9 cellular contexts compared by ENCODE assay signal in genomic region chr3:123719785-123720531, GRCh38.
A peak's percentile ranks its signal among the peaks of the same experiment; 100 is the strongest.
DNase-seq lines count a peak whose midpoint lies in the region; ATAC-seq and TF ChIP-seq lines count a peak whose summit lies in the region.
"Had no signal": no experiment of that assay in that cellular context is flagged by ENCODE, and none has a peak within 500 bp of the region (broad histone marks: within the 10 kb centered on the region; RNA-seq: fewer than 3 reads in every experiment).

No MANE protein-coding gene starts in this region.

- no peaks in the 10 kb centered on the region for H3K9me3 ChIP-seq in A673 (ENCODE audit: low read depth, low read length, poor library complexity, severe bottlenecking)
- no peaks in the 10 kb centered on the region for H3K9me3 ChIP-seq in left ventricle myocardium inferior (replicated peaks)
- no peaks in the 10 kb centered on the region for H3K9me3 ChIP-seq in psoas muscle

- H3K27ac ChIP-seq in A673 (ENCODE audit: low read depth, low read length, poor library complexity, severe bottlenecking) (no peak overlapping the region), left ventricle myocardium inferior (replicated peaks) (peak overlapping the region; percentile 61), psoas muscle (no peak overlapping the region)

- BruUV-seq in A673 (replicated peaks; lab: Mats Ljungman, UMichigan), result no TSS peak

- CTCF ChIA-PET in A673 (lab: Charles Lee), result interaction anchor here (0.6 to 1.2 kb wide), 2 partner anchors 67 to 241 kb away, joined by 3 to 9 read pairs; partner anchors contain the start of gene CCDC14

- intact Hi-C loops in A673 (cut with micrococcal nuclease; ENCODE audit: unreplicated experiment) (loop anchor here (1.0 kb wide), 2 partner anchors 68 to 78 kb away; no protein-coding TSS in a partner anchor), left ventricle myocardium inferior (cut with micrococcal nuclease) (loop anchor here (5.0 kb wide), 1 partner anchor 68 kb away; no protein-coding TSS in a partner anchor), psoas muscle (cut with DNase I) (loop anchor here (1.0 to 5.0 kb wide), 2 partner anchors 68 kb away; no protein-coding TSS in a partner anchor)

- ATAC-seq in SK-N-SH treated with all-trans-retinoic acid at 6 μM for 48 hours, result peak; percentile 21
- ATAC-seq in psoas muscle, result peak in 3 of 4 donors; percentile 14 to 37 (median 29)

- H3K36me3 ChIP-seq in A673 (ENCODE audit: insufficient read depth, low read length, poor library complexity, severe bottlenecking) (no peaks in the 10 kb centered on the region), left ventricle myocardium inferior (no peaks in the 10 kb centered on the region), psoas muscle (ENCODE audit: insufficient read depth in 1 of 2, low read depth in 1 of 2) (no peaks in the 10 kb centered on the region)

- peak; percentile 33 for DNase-seq in A673 (ENCODE audit: low spot score)
- peak; percentile 74 for DNase-seq in left ventricle myocardium inferior
- no peak for DNase-seq in psoas muscle
- DNase-seq in mesenteric fat pad (ENCODE audit: low spot score), result no peak
- DNase-seq in GM03348 (ENCODE audit: low spot score), result no peak
- DNase-seq in T-helper 9 cell, result no peak
- DNase-seq in A172 (ENCODE audit: low spot score), result no peak
- DNase-seq: NCI-H1417 treated with DMSO at 0.1 percent for 48 hours had no signal

- 38 to 59% (median 46%) methylated on average over 15 to 16 of the region's 16 CpGs for WGBS in psoas muscle, 3 donors

- POLR2A ChIA-PET in A673 (lab: Charles Lee; ENCODE audit: low non-redundant PET), result no interaction called here

- TF ChIP-seq CTCF in A673 (conservative IDR thresholded peaks at IDR 0.05; ENCODE audit: low read depth, low read length) (no peak), left ventricle myocardium inferior (IDR thresholded peaks at IDR 0.05; ENCODE audit: borderline replicate concordance) (no peak), psoas muscle (IDR thresholded peaks at IDR 0.05) (no peak)

- H3K27me3 ChIP-seq in A673 (replicated peaks; ENCODE audit: insufficient read depth, low read depth, low read length, poor library complexity) (no peaks in the 10 kb centered on the region), left ventricle myocardium inferior (ENCODE audit: low read depth) (no peaks in the 10 kb centered on the region), psoas muscle (ENCODE audit: insufficient read depth in 3 of 3, low read length in 2 of 3) (no peaks in the 10 kb centered on the region)

- no peak overlapping the region for H3K4me3 ChIP-seq in A673 (ENCODE audit: low read depth, low read length, poor library complexity, severe bottlenecking)
- no peak overlapping the region for H3K4me3 ChIP-seq in left ventricle myocardium inferior
- no peak overlapping the region for H3K4me3 ChIP-seq in psoas muscle

- H3K4me1 ChIP-seq in A673 (ENCODE audit: insufficient read depth, low read length, poor library complexity, severe bottlenecking) (no peaks in the 10 kb centered on the region), left ventricle myocardium inferior (peaks cover 35% of the 10 kb centered on the region), psoas muscle (no peaks in the 10 kb centered on the region)

TF ChIP-seq in SK-N-SH treated with all-trans-retinoic acid at 6 μM for 48 hours, 23 proteins besides CTCF, POLR2A, EP300 and RAD21:
- TF ChIP-seq ZFP30 (CRISPR knock-in tag; IDR thresholded peaks at IDR 0.05) (no peak), ZNF8 (CRISPR knock-in tag; IDR thresholded peaks at IDR 0.05) (no peak), ZC3H10 (CRISPR knock-in tag; IDR thresholded peaks at IDR 0.05) (no peak), OSR1 (CRISPR knock-in tag; IDR thresholded peaks at IDR 0.05) (no peak), TSHZ2 (CRISPR knock-in tag; IDR thresholded peaks at IDR 0.05) (no peak), ISL1 (CRISPR knock-in tag; IDR thresholded peaks at IDR 0.05) (no peak), TCF4 (CRISPR knock-in tag; IDR thresholded peaks at IDR 0.05; ENCODE audit: borderline replicate concordance) (no peak), ZNF565 (CRISPR knock-in tag; conservative IDR thresholded peaks at IDR 0.05; ENCODE audit: low read depth) (no peak), TOX (CRISPR knock-in tag; IDR thresholded peaks at IDR 0.05; ENCODE audit: borderline replicate concordance) (no peak), SNAI2 (CRISPR knock-in tag; IDR thresholded peaks at IDR 0.05) (no peak), BACH2 (CRISPR knock-in tag; IDR thresholded peaks at IDR 0.05; ENCODE audit: borderline replicate concordance) (no peak), CSDC2 (CRISPR knock-in tag; IDR thresholded peaks at IDR 0.05) (no peak), PPARA (CRISPR knock-in tag; IDR thresholded peaks at IDR 0.05; ENCODE audit: borderline replicate concordance) (no peak), ESRRG (CRISPR knock-in tag; IDR thresholded peaks at IDR 0.05) (no peak), RARB (CRISPR knock-in tag; IDR thresholded peaks at IDR 0.05) (no peak)

Comparison
In these comparisons a context has a peak if more than half of its experiments do, and no peak if none do; other contexts are left out.
1. DNase-seq: peak in A673 (single experiment) and left ventricle myocardium inferior (single experiment); none in psoas muscle (0 of 2), mesenteric fat pad (single experiment), GM03348 (single experiment), T-helper 9 cell (single experiment) and A172 (single experiment).